Comparison of ENCODE assay signal across 23 cellular contexts in genomic region chrX:54978448-54978847, GRCh38. TPM values are rescaled to one million over a fixed set of nuclear protein-coding genes. Genes with fewer than 3 reads are reported as not detected.
A peak's percentile ranks its signal among the peaks of the same experiment; 100 is the strongest.
DNase-seq lines count a peak whose midpoint lies in the region; ATAC-seq lines count a peak whose summit lies in the region.
"Had no signal": no experiment of that assay in that cellular context is flagged by ENCODE, and none has a peak within 500 bp of the region (broad histone marks: within the 10 kb centered on the region; RNA-seq: fewer than 3 reads in every experiment).

No MANE protein-coding gene starts in this region.

- H3K9me3 Mint-ChIP-seq in activated CD8-positive, alpha-beta memory T cell treated with anti-CD3 and anti-CD28 coated beads, Interleukin-2, amount 10 ng/mL, durations not matched to agents 7 days and 5 days (ENCODE audit: low read depth) = no peaks in the 10 kb centered on the region
- H3K9me3 Mint-ChIP-seq: dendritic cell treated with granulocyte-macrophage colony-stimulating factor and Interleukin-4, amounts not matched to agents 40 ng/mL and 50 ng/mL, for 4 days; memory B cell had no signal

- CTCF ChIA-PET in activated CD8-positive, alpha-beta memory T cell treated with anti-CD3 and anti-CD28 coated beads, Interleukin-2, amount 10 ng/mL, durations not matched to agents 7 days and 5 days (lab: Charles Lee) = no interaction called here

- no peak overlapping the region for H3K4me3 Mint-ChIP-seq in activated CD8-positive, alpha-beta memory T cell treated with anti-CD3 and anti-CD28 coated beads, Interleukin-2, amount 10 ng/mL, durations not matched to agents 7 days and 5 days
- H3K4me3 Mint-ChIP-seq: B cell; dendritic cell treated with granulocyte-macrophage colony-stimulating factor and Interleukin-4, amounts not matched to agents 40 ng/mL and 50 ng/mL, for 4 days; memory B cell; WTC11 had no signal

- H3K4me1 Mint-ChIP-seq in activated CD8-positive, alpha-beta memory T cell treated with anti-CD3 and anti-CD28 coated beads, Interleukin-2, amount 10 ng/mL, durations not matched to agents 7 days and 5 days = no peaks in the 10 kb centered on the region
- H3K4me1 Mint-ChIP-seq: B cell, memory B cell, WTC11 had no signal

- DNase-seq in Daoy (ENCODE audit: low read depth) (peak; percentile 6), M059J (ENCODE audit: low read depth) (peak; percentile 52), amniotic epithelial cell (ENCODE audit: low read depth) (peak; percentile 66), iris pigment epithelial cell (ENCODE audit: low read depth) (peak; percentile 43), KG1 (lab: John Stamatoyannopoulos, UW) (no peak), midbrain (lab: John Stamatoyannopoulos, UW) (no peak)
- DNase-seq in activated CD8-positive, alpha-beta memory T cell treated with anti-CD3 and anti-CD28 coated beads, Interleukin-2, amount 10 ng/mL, durations not matched to agents 7 days and 5 days = no peak
- DNase-seq in stimulated activated CD4-positive, alpha-beta T cell treated with anti-CD3 and anti-CD28 coated beads, Interleukin-12 subunit alpha, Interleukin-12 subunit beta, amount 100 ng/mL, for 4 hours = no peak
- DNase-seq: activated CD4-positive, alpha-beta T cell treated with anti-CD3 and anti-CD28 coated beads, Interleukin-2, amount 50 U/mL, for 4 hours; activated CD8-positive, alpha-beta memory T cell treated with anti-CD3 and anti-CD28 coated beads, Interleukin-2, amount 50 U/mL, for 4 hours; activated naive CD4-positive, alpha-beta T cell treated with anti-CD3 and anti-CD28 coated beads, Interleukin-2, amount 50 U/mL, for 16 hours; DMS79 treated with DMSO at 0.1 percent for 48 hours; H7; heart left ventricle; left colon; NCI-H2029 treated with DMSO at 0.1 percent for 48 hours; trophoblast cell had no signal

- no peak for ATAC-seq in activated CD8-positive, alpha-beta memory T cell treated with anti-CD3 and anti-CD28 coated beads, Interleukin-2, amount 10 ng/mL, durations not matched to agents 7 days and 5 days
- ATAC-seq: heart left ventricle, left colon, WTC11 had no signal

- no peaks in the 10 kb centered on the region for H3K27me3 Mint-ChIP-seq in activated CD8-positive, alpha-beta memory T cell treated with anti-CD3 and anti-CD28 coated beads, Interleukin-2, amount 10 ng/mL, durations not matched to agents 7 days and 5 days
- H3K27me3 Mint-ChIP-seq: B cell; dendritic cell treated with granulocyte-macrophage colony-stimulating factor and Interleukin-4, amounts not matched to agents 40 ng/mL and 50 ng/mL, for 4 days; memory B cell had no signal

- no peak overlapping the region for H3K27ac Mint-ChIP-seq in activated CD8-positive, alpha-beta memory T cell treated with anti-CD3 and anti-CD28 coated beads, Interleukin-2, amount 10 ng/mL, durations not matched to agents 7 days and 5 days
- H3K27ac Mint-ChIP-seq: B cell; dendritic cell treated with granulocyte-macrophage colony-stimulating factor and Interleukin-4, amounts not matched to agents 40 ng/mL and 50 ng/mL, for 4 days; memory B cell; WTC11 had no signal

- H3K36me3 Mint-ChIP-seq in activated CD8-positive, alpha-beta memory T cell treated with anti-CD3 and anti-CD28 coated beads, Interleukin-2, amount 10 ng/mL, durations not matched to agents 7 days and 5 days = no peaks in the 10 kb centered on the region
- H3K36me3 Mint-ChIP-seq: memory B cell, WTC11 had no signal

RNA-seq across cellular contexts. Expression of gene PFKFB1, which starts 15.5 kb away (rescaled TPM):
- not detected in 2 replicates for total RNA-seq in Daoy (2014; rRNA removed; shearing (Covaris generic))
- total RNA-seq in M059J (2014; rRNA removed; shearing (Covaris generic)) = not detected in 2 replicates
- 1 to 10 TPM in 1 of 2 experiments, under 1 TPM in 1; 0.77 to 1.2 TPM for total RNA-seq in activated CD8-positive, alpha-beta memory T cell treated with anti-CD3 and anti-CD28 coated beads, Interleukin-2, amount 10 ng/mL, durations not matched to agents 7 days and 5 days
- total RNA-seq: skeletal muscle tissue had no signal

RNA-seq across cellular contexts. Expression of gene APEX2, which starts 21.7 kb away (rescaled TPM):
- 16.5 and 18.7 TPM in 2 replicates for total RNA-seq in Daoy (2014; rRNA removed; shearing (Covaris generic))
- total RNA-seq in M059J (2014; rRNA removed; shearing (Covaris generic)) = 32.8 and 38.4 TPM in 2 replicates
- total RNA-seq in activated CD8-positive, alpha-beta memory T cell treated with anti-CD3 and anti-CD28 coated beads, Interleukin-2, amount 10 ng/mL, durations not matched to agents 7 days and 5 days = 10 to 100 TPM; 28.6 to 35.8 TPM

RNA-seq across cellular contexts. Expression of gene ALAS2, which starts 52.3 kb away (rescaled TPM):
- not detected in 2 replicates for total RNA-seq in Daoy (2014; rRNA removed; shearing (Covaris generic))
- total RNA-seq in M059J (2014; rRNA removed; shearing (Covaris generic)) = not detected in 2 replicates
- total RNA-seq in activated CD8-positive, alpha-beta memory T cell treated with anti-CD3 and anti-CD28 coated beads, Interleukin-2, amount 10 ng/mL, durations not matched to agents 7 days and 5 days = not detected
- total RNA-seq: H7, left colon, prostate gland had no signal

RNA-seq across cellular contexts. Expression of gene TRO, which starts 57.8 kb away (rescaled TPM):
- 7.1 and 12.3 TPM in 2 replicates for total RNA-seq in Daoy (2014; rRNA removed; shearing (Covaris generic))
- total RNA-seq in M059J (2014; rRNA removed; shearing (Covaris generic)) = 10.6 and 18.7 TPM in 2 replicates
- total RNA-seq in activated CD8-positive, alpha-beta memory T cell treated with anti-CD3 and anti-CD28 coated beads, Interleukin-2, amount 10 ng/mL, durations not matched to agents 7 days and 5 days = 1 to 10 TPM; 3.2 to 3.6 TPM

Comparison
In these comparisons a context has a peak if more than half of its experiments do, and no peak if none do; other contexts are left out.
1. DNase-seq: peak in Daoy (single experiment), M059J (single experiment), amniotic epithelial cell (single experiment) and iris pigment epithelial cell (single experiment); none in activated CD8-positive, alpha-beta memory T cell treated with anti-CD3 and anti-CD28 coated beads, Interleukin-2, amount 10 ng/mL, durations not matched to agents 7 days and 5 days (single experiment), KG1 (single experiment), midbrain (single experiment) and stimulated activated CD4-positive, alpha-beta T cell treated with anti-CD3 and anti-CD28 coated beads, Interleukin-12 subunit alpha, Interleukin-12 subunit beta, amount 100 ng/mL, for 4 hours (single experiment).